Comparison of ENCODE assay signal across 33 cellular contexts in the genomic region with DNA sequence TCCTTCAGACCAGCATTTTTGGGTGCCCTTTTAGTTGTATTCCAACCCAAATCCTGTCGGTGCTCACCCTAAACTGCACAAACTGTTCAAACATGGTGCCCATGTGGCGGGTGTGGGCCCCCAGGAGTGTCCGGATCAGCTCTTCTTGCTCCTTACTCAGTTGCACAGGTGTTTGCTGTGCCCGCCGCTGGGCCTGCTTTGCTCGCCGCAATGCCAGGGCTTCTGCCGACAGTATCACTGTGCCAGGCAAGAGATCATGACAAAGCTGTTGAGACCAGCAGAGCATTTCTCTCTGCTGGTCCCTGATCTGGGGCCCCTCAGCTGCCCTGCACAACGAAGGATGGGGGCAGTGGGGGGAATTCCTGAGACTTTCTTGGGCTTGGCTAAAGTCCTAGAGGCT. TPM values are rescaled to one million over a fixed set of nuclear protein-coding genes. Genes with fewer than 3 reads are reported as not detected.
"Had no signal": no experiment of that assay in that cellular context is flagged by ENCODE, and none has a peak within 500 bp of the region (broad histone marks: within the 10 kb centered on the region; RNA-seq: fewer than 3 reads in every experiment).

No MANE protein-coding gene starts in this region.

- H3K27ac ChIP-seq: colonic mucosa, epithelial cell of prostate, esophagus squamous epithelium, gastrocnemius medialis, heart right ventricle, left lung had no signal

- H3K4me1 Mint-ChIP-seq: memory B cell had no signal

- DNase-seq: colonic mucosa; cortex of kidney; effector CD8-positive, alpha-beta T cell; effector memory CD8-positive, alpha-beta T cell; endodermal cell; esophagus squamous epithelium; foreskin fibroblast; foreskin melanocyte; gastrocnemius medialis; glutamatergic neuron; head of caudate nucleus; heart right ventricle; hippocampal formation; left cardiac atrium; left lung; left ventricle myocardium superior; mammary epithelial cell; mesendoderm; midbrain had no signal

- H3K4me1 ChIP-seq: colonic mucosa, gastrocnemius medialis, left lung had no signal

- FAIRE-seq: endometrium, islet of Langerhans, keratinocyte had no signal

- H3K9me3 ChIP-seq: colonic mucosa, esophagus squamous epithelium, gastrocnemius medialis, heart right ventricle, left lung had no signal

- ATAC-seq: effector memory CD8-positive, alpha-beta T cell; esophagus mucosa; gastrocnemius medialis; heart right ventricle; left cardiac atrium; left lung; left ventricle myocardium superior had no signal

- H3K27me3 ChIP-seq: colonic mucosa, esophagus squamous epithelium, gastrocnemius medialis, heart right ventricle, left lung had no signal

- H3K4me3 Mint-ChIP-seq: dendritic cell treated with granulocyte-macrophage colony-stimulating factor and Interleukin-4, amounts not matched to agents 40 ng/mL and 50 ng/mL, for 4 days; effector memory CD8-positive, alpha-beta T cell; endodermal cell; memory B cell had no signal

- H3K27ac Mint-ChIP-seq: dendritic cell treated with granulocyte-macrophage colony-stimulating factor and Interleukin-4, amounts not matched to agents 40 ng/mL and 50 ng/mL, for 4 days; endodermal cell; memory B cell had no signal

- H3K4me3 ChIP-seq: colonic mucosa, esophagus squamous epithelium, gastrocnemius medialis, heart right ventricle, left lung, lung had no signal

RNA-seq across cellular contexts. Expression of a gene that starts 4.9 kb away (rescaled TPM):
- total RNA-seq: colonic mucosa, dermis microvascular lymphatic vessel endothelial cell, endodermal cell, esophagus mucosa, esophagus squamous epithelium, gastrocnemius medialis, glomerular endothelial cell, heart right ventricle, kidney epithelial cell, left cardiac atrium, left lung, left ventricle myocardium superior, lung, mammary epithelial cell, mucosa of gallbladder had no signal
- polyA plus RNA-seq: keratinocyte, mammary epithelial cell had no signal

RNA-seq across cellular contexts. Expression of a gene that starts 9.7 kb away (rescaled TPM):
- total RNA-seq: dermis microvascular lymphatic vessel endothelial cell, esophagus mucosa, esophagus squamous epithelium, glomerular endothelial cell, kidney epithelial cell, left lung, left ventricle myocardium superior, lower leg skin, mammary epithelial cell, mononuclear cell had no signal
- polyA plus RNA-seq: heart right ventricle, keratinocyte, mammary epithelial cell had no signal

RNA-seq across cellular contexts. Expression of a gene that starts 18.0 kb away (rescaled TPM):
- total RNA-seq: glomerular endothelial cell, kidney epithelial cell had no signal

RNA-seq across cellular contexts. Expression of a gene that starts 25.4 kb away (rescaled TPM):
- total RNA-seq: dermis microvascular lymphatic vessel endothelial cell, gastrocnemius medialis, glomerular endothelial cell, kidney epithelial cell, mononuclear cell had no signal
